Comparison of ENCODE assay signal across 9 cellular contexts in the genomic region with DNA sequence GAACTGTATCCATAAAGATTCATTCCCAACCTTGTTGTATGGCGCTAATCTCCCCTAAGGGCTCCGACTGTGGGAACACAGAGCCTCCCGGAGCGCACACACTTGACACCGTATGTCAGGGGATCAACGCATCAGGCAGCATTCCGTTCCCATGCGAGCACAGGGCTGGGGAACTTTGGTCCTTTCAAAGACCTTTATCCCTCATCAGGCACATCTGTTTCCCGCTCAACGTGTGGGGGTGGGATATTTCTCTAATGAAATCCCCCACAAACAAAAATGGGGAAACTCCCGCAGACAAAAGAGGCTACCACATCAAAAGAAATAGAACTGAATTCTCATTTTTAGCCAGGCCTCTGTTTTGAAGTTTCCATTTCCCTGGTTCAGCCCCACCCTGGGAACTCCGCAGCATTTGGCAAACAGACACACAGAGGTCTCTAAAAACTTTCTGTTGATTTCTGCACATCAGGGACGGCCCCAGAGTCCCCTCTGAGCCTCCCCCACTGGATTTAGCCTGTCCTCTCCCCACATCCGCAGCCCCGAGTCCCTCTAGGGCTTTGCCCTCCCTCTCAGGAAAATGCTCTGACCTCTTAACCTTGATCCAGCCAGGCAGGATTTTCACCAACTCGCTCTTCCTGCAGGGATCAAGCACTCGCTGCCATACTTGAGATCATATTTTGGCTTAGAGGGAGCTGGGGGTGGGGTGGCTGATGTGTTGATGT. TPM values are rescaled to one million over a fixed set of nuclear protein-coding genes. Genes with fewer than 3 reads are reported as not detected.
DNase-seq lines count a peak whose midpoint lies in the region; ATAC-seq and TF ChIP-seq lines count a peak whose summit lies in the region.
"Had no signal": no experiment of that assay in that cellular context is flagged by ENCODE, and none has a peak within 500 bp of the region (broad histone marks: within the 10 kb centered on the region; RNA-seq: fewer than 3 reads in every experiment).

No MANE protein-coding gene starts in this region.

- H4K20me1 ChIP-seq in hepatocyte (ENCODE audit: insufficient read depth, poor library complexity, severe bottlenecking): no peaks in the 10 kb centered on the region

- TF ChIP-seq POLR2A in thyroid gland (IDR thresholded peaks at IDR 0.05): no peak

- no peak for TF ChIP-seq CTCF in hepatocyte (IDR thresholded peaks at IDR 0.05; ENCODE audit: poor library complexity)
- no peak for TF ChIP-seq CTCF in thyroid gland (IDR thresholded peaks at IDR 0.05)

- H3K27ac ChIP-seq in hepatocyte (peak overlapping the region; percentile 82), thyroid gland (peak overlapping the region in 2 of 3 donors; percentile 19 to 66)

- peaks cover 2% of the 10 kb centered on the region for H3K36me3 Mint-ChIP-seq in activated naive CD8-positive, alpha-beta T cell treated with anti-CD3 and anti-CD28 coated beads for 36 hours

- no peak for ATAC-seq in GM21526 (IDR thresholded peaks at IDR 0.05; ENCODE audit: low FRiP score, unreplicated experiment)

- DNase-seq in NCI-H2227 (lab: John Stamatoyannopoulos, UW; ENCODE audit: unreplicated experiment) (peak; percentile 80), NCI-H2227 treated with DMSO at 0.1 percent for 48 hours (lab: John Stamatoyannopoulos, UW) (no peak), hepatocyte (ENCODE audit: low spot score) (no peak), thyroid gland (no peak), AG08396 (ENCODE audit: low spot score) (no peak)
- peak; percentile 36 for DNase-seq in activated naive CD8-positive, alpha-beta T cell treated with anti-CD3 and anti-CD28 coated beads for 36 hours
- DNase-seq in activated CD8-positive, alpha-beta memory T cell treated with anti-CD3 and anti-CD28 coated beads for 24 hours: no peak
- DNase-seq: MG63 had no signal

- peaks cover 32% of the 10 kb centered on the region for H3K4me1 Mint-ChIP-seq in activated naive CD8-positive, alpha-beta T cell treated with anti-CD3 and anti-CD28 coated beads for 36 hours

- H3K4me3 ChIP-seq in hepatocyte (no peak overlapping the region), thyroid gland (replicated peaks in 1 of 3) (no peak overlapping the region)
- H3K4me3 ChIP-seq: MG63 had no signal

- peak overlapping the region; percentile 34 for H3K4me2 ChIP-seq in hepatocyte

- H2AFZ ChIP-seq in hepatocyte: peak overlapping the region; percentile 21

- H3K4me3 Mint-ChIP-seq in activated naive CD8-positive, alpha-beta T cell treated with anti-CD3 and anti-CD28 coated beads for 36 hours: no peak overlapping the region

- no peaks in the 10 kb centered on the region for H3K27me3 Mint-ChIP-seq in activated naive CD8-positive, alpha-beta T cell treated with anti-CD3 and anti-CD28 coated beads for 36 hours

- no peaks in the 10 kb centered on the region for H3K27me3 ChIP-seq in hepatocyte
- no peaks in the 10 kb centered on the region for H3K27me3 ChIP-seq in thyroid gland
- H3K27me3 ChIP-seq: MG63 had no signal

- 39% methylated on average over 17 of the region's 17 CpGs for whole genome bisulfite sequencing in hepatocyte (ENCODE audit: low lambda C conversion rate, missing lambda C conversion rate)
- 52 to 70% methylated on average over 17 of the region's 17 CpGs for WGBS in thyroid gland, 2 donors

- peak overlapping the region; percentile 26 for H3K27ac Mint-ChIP-seq in activated naive CD8-positive, alpha-beta T cell treated with anti-CD3 and anti-CD28 coated beads for 36 hours

- H3K79me2 ChIP-seq in hepatocyte: no peaks in the 10 kb centered on the region

- H3K9me3 ChIP-seq in hepatocyte (ENCODE audit: low read depth) (no peaks in the 10 kb centered on the region), thyroid gland (no peaks in the 10 kb centered on the region)
- H3K9me3 ChIP-seq: MG63 had no signal

- H3K36me3 ChIP-seq in hepatocyte (replicated peaks; ENCODE audit: insufficient read depth, low read depth) (no peaks in the 10 kb centered on the region), thyroid gland (no peaks in the 10 kb centered on the region)
- H3K36me3 ChIP-seq: MG63 had no signal

- no peaks in the 10 kb centered on the region for H3K9me2 ChIP-seq in hepatocyte (replicated peaks; ENCODE audit: insufficient read depth)

- intact Hi-C loops in thyroid gland (cut with DNase I): no loop called here

- no peaks in the 10 kb centered on the region for H3K9me3 Mint-ChIP-seq in activated naive CD8-positive, alpha-beta T cell treated with anti-CD3 and anti-CD28 coated beads for 36 hours

- H3K4me1 ChIP-seq in hepatocyte (ENCODE audit: insufficient read depth) (peaks cover 36% of the 10 kb centered on the region), thyroid gland (peaks cover 8 to 10% of the 10 kb centered on the region in 2 donors)

RNA-seq across cellular contexts. Expression of gene CPA5, which starts 6.5 kb away (rescaled TPM):
- 1 to 10 TPM; 3.5 to 3.6 TPM for total RNA-seq in activated naive CD8-positive, alpha-beta T cell treated with anti-CD3 and anti-CD28 coated beads for 36 hours
- not detected in 2 replicates for total RNA-seq in hepatocyte
- polyA plus RNA-seq in hepatocyte: 0.30 TPM in 1 of 2 replicates, not detected in the other
- not detected for total RNA-seq in thyroid gland

RNA-seq across cellular contexts. Expression of gene CPA1, which starts 29.2 kb away (rescaled TPM):
- not detected for total RNA-seq in activated naive CD8-positive, alpha-beta T cell treated with anti-CD3 and anti-CD28 coated beads for 36 hours
- total RNA-seq in hepatocyte (3.4 and 3.8 TPM in 2 replicates), thyroid gland (1 to 10 TPM in 1 of 4 donors, not detected in 3; 1.3 TPM)
- polyA plus RNA-seq in hepatocyte: 4.4 and 5.8 TPM in 2 replicates

RNA-seq across cellular contexts. Expression of gene CPA4, which starts 58.1 kb away (rescaled TPM):
- total RNA-seq in activated naive CD8-positive, alpha-beta T cell treated with anti-CD3 and anti-CD28 coated beads for 36 hours: not detected
- total RNA-seq in hepatocyte (1.1 and 2.1 TPM in 2 replicates), thyroid gland (not detected)
- polyA plus RNA-seq in hepatocyte: 1.9 and 3.3 TPM in 2 replicates

Comparison
In these comparisons a context has a peak if more than half of its experiments do, and no peak if none do; other contexts are left out.
1. DNase-seq: peak in NCI-H2227 (single experiment) and activated naive CD8-positive, alpha-beta T cell treated with anti-CD3 and anti-CD28 coated beads for 36 hours (single experiment); none in NCI-H2227 treated with DMSO at 0.1 percent for 48 hours (single experiment), hepatocyte (single experiment), thyroid gland (0 of 2), activated CD8-positive, alpha-beta memory T cell treated with anti-CD3 and anti-CD28 coated beads for 24 hours (single experiment) and AG08396 (single experiment).